1 cellular context compared by ENCODE assay signal in the genomic region with DNA sequence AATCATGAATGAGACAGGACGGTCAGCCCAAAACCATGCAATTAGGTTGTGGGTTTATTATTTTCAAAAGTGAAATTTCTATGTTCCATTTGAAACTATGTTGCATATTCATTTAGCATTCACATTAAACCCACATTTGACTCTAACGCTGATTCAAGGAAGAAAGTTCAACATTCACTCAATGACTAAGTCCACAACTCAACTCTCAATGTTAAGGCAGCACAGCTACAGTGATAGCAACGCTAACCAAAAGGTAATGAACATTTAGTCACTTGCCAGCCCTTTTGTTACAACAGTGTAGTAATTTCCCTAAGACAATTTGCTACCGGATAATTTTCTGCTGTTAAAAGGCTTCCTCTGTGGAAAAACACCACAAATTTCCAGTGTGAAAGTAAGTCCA.
TF ChIP-seq lines count a peak whose summit lies in the region.

No MANE protein-coding gene starts in this region.

TF ChIP-seq in IMR-90, 13 proteins besides CTCF, POLR2A, EP300 and RAD21:
- TF ChIP-seq, protein P1, sequence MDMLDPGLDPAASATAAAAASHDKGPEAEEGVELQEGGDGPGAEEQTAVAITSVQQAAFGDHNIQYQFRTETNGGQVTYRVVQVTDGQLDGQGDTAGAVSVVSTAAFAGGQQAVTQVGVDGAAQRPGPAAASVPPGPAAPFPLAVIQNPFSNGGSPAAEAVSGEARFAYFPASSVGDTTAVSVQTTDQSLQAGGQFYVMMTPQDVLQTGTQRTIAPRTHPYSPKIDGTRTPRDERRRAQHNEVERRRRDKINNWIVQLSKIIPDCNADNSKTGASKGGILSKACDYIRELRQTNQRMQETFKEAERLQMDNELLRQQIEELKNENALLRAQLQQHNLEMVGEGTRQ (IDR thresholded peaks at IDR 0.05; ENCODE audit: low read depth, low read length): no peak
- TF ChIP-seq CEBPB (IDR thresholded peaks at IDR 0.05; ENCODE audit: low read depth, low read length): no peak
- TF ChIP-seq MAFK (IDR thresholded peaks at IDR 0.05; ENCODE audit: low read depth, low read length): no peak
- no peak for TF ChIP-seq NFE2L2 (IDR thresholded peaks at IDR 0.05; ENCODE audit: low read depth, low read length)
- no peak for TF ChIP-seq RCOR1 (IDR thresholded peaks at IDR 0.05; ENCODE audit: insufficient replicate concordance, low read length)
- no peak for TF ChIP-seq CHD1 (IDR thresholded peaks at IDR 0.05; ENCODE audit: low read depth, low read length)
- no peak for TF ChIP-seq RFX5 (IDR thresholded peaks at IDR 0.05; ENCODE audit: low read depth, low read length)
